24 cellular contexts compared by ENCODE assay signal in the genomic region with DNA sequence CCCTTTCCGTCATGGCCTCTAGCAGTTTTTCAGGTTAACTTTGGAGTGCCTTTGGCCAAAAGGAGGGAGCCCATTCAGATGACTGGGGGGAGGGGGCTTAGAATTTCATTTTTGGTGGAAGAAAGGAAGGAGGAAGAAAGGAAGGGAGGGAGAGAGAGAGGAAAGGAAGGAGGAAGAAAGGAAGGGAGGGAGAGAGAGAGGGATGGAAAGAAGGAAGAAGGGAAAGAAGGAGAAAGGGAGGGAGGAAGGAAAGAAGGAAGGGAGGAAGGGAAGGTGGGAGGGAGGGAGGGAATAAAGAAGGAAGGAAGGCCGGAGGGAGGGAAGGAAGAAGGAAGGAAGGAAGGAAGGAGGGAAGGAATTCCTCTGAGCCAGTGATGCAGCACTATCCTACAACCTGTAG.
"Had no signal": no experiment of that assay in that cellular context is flagged by ENCODE, and none has a peak within 500 bp of the region (broad histone marks: within the 10 kb centered on the region; RNA-seq: fewer than 3 reads in every experiment).

No MANE protein-coding gene starts in this region.

- H3K9me3 ChIP-seq: esophagus muscularis mucosa, gastroesophageal sphincter, heart left ventricle, left lung, lower lobe of right lung, mucosa of descending colon had no signal

- H3K36me3 ChIP-seq: esophagus muscularis mucosa, gastroesophageal sphincter, heart left ventricle, left lung, lower lobe of right lung had no signal

- H3K27me3 ChIP-seq: dorsolateral prefrontal cortex, esophagus muscularis mucosa, foreskin keratinocyte, gastroesophageal sphincter, heart left ventricle, hepatocyte, left lung had no signal

- H3K27ac ChIP-seq: coronary artery, dorsolateral prefrontal cortex, esophagus muscularis mucosa, foreskin keratinocyte, gastroesophageal sphincter, heart left ventricle, hepatocyte, left lung, lower lobe of right lung had no signal

- H3K4me3 Mint-ChIP-seq: mesothelial cell of epicardium, naive B cell had no signal

- H3K4me1 ChIP-seq: foreskin keratinocyte had no signal

- H3K4me1 Mint-ChIP-seq: naive B cell had no signal

- DNase-seq: dermis blood vessel endothelial cell; dorsolateral prefrontal cortex; effector CD4-positive, alpha-beta T cell; effector memory CD4-positive, alpha-beta T cell; foreskin keratinocyte; heart left ventricle; hypothalamus; left cardiac atrium; left ventricle myocardium superior; lower lobe of right lung; mesenchymal stem cell; mucosa of descending colon; naive B cell had no signal

- H3K79me2 ChIP-seq: hepatocyte had no signal

- H3K27ac Mint-ChIP-seq: mesothelial cell of epicardium had no signal

- FAIRE-seq: colon, endothelial cell of umbilical vein, frontal cortex, islet of Langerhans, keratinocyte had no signal

- H2AFZ ChIP-seq: hepatocyte had no signal

- H3K4me3 ChIP-seq: coronary artery, dorsolateral prefrontal cortex, esophagus muscularis mucosa, gastroesophageal sphincter, heart left ventricle, hepatocyte, left lung, lower lobe of right lung, mucosa of descending colon had no signal

- H3K4me2 ChIP-seq: hepatocyte had no signal

- H3K36me3 Mint-ChIP-seq: mesothelial cell of epicardium, naive B cell had no signal

- H3K9me3 Mint-ChIP-seq: mesothelial cell of epicardium had no signal

- ATAC-seq: foreskin keratinocyte, gastroesophageal sphincter, heart left ventricle, left cardiac atrium, left lung, left ventricle myocardium superior, lower lobe of right lung, mucosa of descending colon had no signal
